26 cellular contexts compared by ENCODE assay signal in the genomic region with DNA sequence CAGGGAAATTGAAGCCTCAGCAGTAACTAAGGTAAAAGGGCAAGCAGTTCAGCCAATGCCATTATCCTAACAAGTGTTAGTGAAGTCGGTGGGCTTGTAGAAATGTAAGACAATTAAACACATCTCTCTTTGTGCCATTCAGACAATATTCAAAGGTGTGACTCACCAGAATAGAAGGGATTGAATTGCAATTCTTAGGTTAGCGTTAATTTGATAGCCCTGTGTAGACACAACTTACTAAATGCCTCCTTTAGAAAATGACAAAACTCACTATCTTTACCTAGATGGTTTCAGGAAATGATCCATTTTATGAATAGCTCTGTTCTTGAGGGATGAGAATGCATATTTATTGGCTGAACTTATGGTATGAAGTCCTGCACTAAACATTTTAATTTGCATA. TPM values are rescaled to one million over a fixed set of nuclear protein-coding genes. Genes with fewer than 3 reads are reported as not detected.
"Had no signal": no experiment of that assay in that cellular context is flagged by ENCODE, and none has a peak within 500 bp of the region (broad histone marks: within the 10 kb centered on the region; RNA-seq: fewer than 3 reads in every experiment).

No MANE protein-coding gene starts in this region.

- H3K9me3 Mint-ChIP-seq: naive B cell; natural killer cell; nephron progenitor cell; neural progenitor cell; stimulated activated memory B cell treated with anti-CD40 and anti-IgM and Interleukin-4, amounts not matched to agents 10 μg/mL and 1 μg/mL and 100 μg/mL, for 72 hours; stimulated activated naive CD8-positive, alpha-beta T cell treated with anti-CD3 and anti-CD28 coated beads, Interleukin-15, amount 100 ng/mL, for 72 hours; type B pancreatic cell had no signal

- H3K9me3 ChIP-seq: left ventricle myocardium inferior, neutrophil, right atrium auricular region, right lobe of liver, tibial nerve, uterus had no signal

- H3K4me3 ChIP-seq: left ventricle myocardium inferior, lung, neural progenitor cell, right atrium auricular region, right lobe of liver, smooth muscle cell, tibial nerve, uterus had no signal

- H3K4me3 Mint-ChIP-seq: mesothelial cell of epicardium; naive B cell; natural killer cell; nephron progenitor cell; neural progenitor cell; stimulated activated memory B cell treated with anti-CD40 and anti-IgM and Interleukin-4, amounts not matched to agents 10 μg/mL and 1 μg/mL and 100 μg/mL, for 72 hours; stimulated activated naive CD8-positive, alpha-beta T cell treated with anti-CD3 and anti-CD28 coated beads, Interleukin-15, amount 100 ng/mL, for 72 hours; type B pancreatic cell had no signal

- H3K4me1 ChIP-seq: left ventricle myocardium inferior, parathyroid adenoma, right atrium auricular region, right lobe of liver, tibial nerve, uterus had no signal

- H3K4me1 Mint-ChIP-seq: naive B cell; natural killer cell; nephron progenitor cell; neural progenitor cell; stimulated activated memory B cell treated with anti-CD40 and anti-IgM and Interleukin-4, amounts not matched to agents 10 μg/mL and 1 μg/mL and 100 μg/mL, for 72 hours; stimulated activated naive CD8-positive, alpha-beta T cell treated with anti-CD3 and anti-CD28 coated beads, Interleukin-15, amount 100 ng/mL, for 72 hours had no signal

- H3K4me2 ChIP-seq: neural progenitor cell, smooth muscle cell had no signal

- DNase-seq: islet precursor cell; left ventricle myocardium inferior; mesendoderm; naive B cell; natural killer cell; nephron progenitor cell; occipital lobe; right lobe of liver; stimulated activated CD4-positive, alpha-beta T cell treated with anti-CD3 and anti-CD28 coated beads, Interleukin-1b, Interleukin-23, amount 100 ng/mL, for 48 hours; stimulated activated CD4-positive, alpha-beta T cell treated with anti-CD3 and anti-CD28 coated beads, Interleukin-2, amount 100 ng/mL, for 48 hours; stimulated activated CD4-positive, alpha-beta T cell treated with anti-CD3 and anti-CD28 coated beads, Interleukin-4, amount 100 ng/mL, for 4 hours; stimulated activated CD8-positive, alpha-beta memory T cell treated with anti-CD3 and anti-CD28 coated beads, Interleukin-4, amount 100 ng/mL, for 48 hours; stimulated activated naive CD4-positive, alpha-beta T cell treated with Interleukin-2 at 50 U/mL for 16 hours; stimulated activated naive CD8-positive, alpha-beta T cell treated with anti-CD3 and anti-CD28 coated beads, Interleukin-15, amount 100 ng/mL, for 72 hours; substantia nigra; uterus had no signal

- H3K36me3 ChIP-seq: left ventricle myocardium inferior, neural progenitor cell, neutrophil, right atrium auricular region, right lobe of liver, tibial nerve, uterus had no signal

- H3K27me3 ChIP-seq: neural progenitor cell, neutrophil, right atrium auricular region, right lobe of liver, tibial nerve, uterus had no signal

- H3K36me3 Mint-ChIP-seq: mesothelial cell of epicardium, naive B cell, natural killer cell, neural progenitor cell had no signal

- ATAC-seq: natural killer cell; right lobe of liver; stimulated activated memory B cell treated with anti-CD40 and anti-IgM and Interleukin-4, amounts not matched to agents 10 μg/mL and 1 μg/mL and 100 μg/mL, for 72 hours; stimulated activated naive CD8-positive, alpha-beta T cell treated with anti-CD3 and anti-CD28 coated beads, Interleukin-15, amount 100 ng/mL, for 72 hours had no signal

- H2AFZ ChIP-seq: neural progenitor cell, parathyroid adenoma had no signal

- H3K27me3 Mint-ChIP-seq: naive B cell; stimulated activated memory B cell treated with anti-CD40 and anti-IgM and Interleukin-4, amounts not matched to agents 10 μg/mL and 1 μg/mL and 100 μg/mL, for 72 hours; stimulated activated naive CD8-positive, alpha-beta T cell treated with anti-CD3 and anti-CD28 coated beads, Interleukin-15, amount 100 ng/mL, for 72 hours; type B pancreatic cell had no signal

- H3K79me2 ChIP-seq: parathyroid adenoma had no signal

- H3K27ac ChIP-seq: left ventricle myocardium inferior, neural progenitor cell, neutrophil, parathyroid adenoma, right atrium auricular region, right lobe of liver, tibial nerve, uterus had no signal

- H3K27ac Mint-ChIP-seq: mesothelial cell of epicardium; naive B cell; natural killer cell; nephron progenitor cell; neural progenitor cell; stimulated activated memory B cell treated with anti-CD40 and anti-IgM and Interleukin-4, amounts not matched to agents 10 μg/mL and 1 μg/mL and 100 μg/mL, for 72 hours; stimulated activated naive CD8-positive, alpha-beta T cell treated with anti-CD3 and anti-CD28 coated beads, Interleukin-15, amount 100 ng/mL, for 72 hours; type B pancreatic cell had no signal

RNA-seq across cellular contexts. Expression of gene RPA4, which starts 35.2 kb away (rescaled TPM):
- total RNA-seq: left ventricle myocardium inferior had no signal
